In the genomic region with DNA sequence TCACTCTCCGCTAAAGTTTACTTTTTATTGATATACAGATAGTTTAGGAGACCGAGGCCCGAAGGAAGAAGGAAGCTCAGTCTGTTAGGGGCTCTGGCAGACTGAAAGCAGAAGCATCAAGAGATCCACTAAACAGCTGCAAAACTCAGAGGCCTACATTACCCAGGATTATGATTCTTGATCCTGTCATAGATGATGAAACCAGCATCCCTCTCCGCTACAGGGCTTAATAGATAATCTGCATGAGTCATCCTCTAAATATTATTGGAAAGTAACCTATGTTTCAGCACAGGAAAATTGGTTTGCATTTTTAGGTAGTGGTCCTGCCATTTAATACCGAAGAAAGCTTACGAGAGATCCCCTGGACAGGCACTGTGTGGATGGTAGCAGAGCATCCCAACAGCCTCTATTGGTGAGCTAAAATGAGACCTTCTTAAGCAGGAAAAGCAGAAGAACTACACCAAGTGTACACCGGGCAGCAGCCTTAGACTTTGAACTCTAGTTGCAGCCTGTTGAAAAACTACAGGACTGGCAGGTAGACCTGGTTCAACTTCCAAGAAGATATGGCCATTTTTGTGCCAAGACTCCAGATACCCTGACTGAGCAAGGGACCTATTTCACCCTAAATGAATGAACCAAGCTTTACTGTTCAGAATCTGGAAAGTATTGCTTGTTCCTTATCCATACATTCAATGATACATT, we compare ENCODE assay signal across 32 cellular contexts. TPM values are rescaled to one million over a fixed set of nuclear protein-coding genes. Genes with fewer than 3 reads are reported as not detected.
A peak's percentile ranks its signal among the peaks of the same experiment; 100 is the strongest.
DNase-seq lines count a peak whose midpoint lies in the region; ATAC-seq, FAIRE-seq and TF ChIP-seq lines count a peak whose summit lies in the region.
"Had no signal": no experiment of that assay in that cellular context is flagged by ENCODE, and none has a peak within 500 bp of the region (broad histone marks: within the 10 kb centered on the region; RNA-seq: fewer than 3 reads in every experiment).

No MANE protein-coding gene starts in this region.

- no peaks in the 10 kb centered on the region for H3K4me1 Mint-ChIP-seq in activated T-helper 2 cell treated with anti-CD3 and anti-CD28 coated beads, Interferon-gamma antibody, Interleukin-2, Interleukin-4, amounts not matched to agents 10 μg/mL and 5 μg/mL and 100 μg/mL, durations not matched to agents 14 hours and 24 hours and 36 hours (ENCODE audit: low read depth)
- H3K4me1 Mint-ChIP-seq: activated CD4-positive, alpha-beta T cell treated with anti-CD3 and anti-CD28 coated beads for 36 hours; activated naive CD8-positive, alpha-beta T cell treated with anti-CD3 and anti-CD28 coated beads, Interleukin-2, amount 50 U/mL, for 24 hours; CD4-positive, alpha-beta memory T cell; naive thymus-derived CD4-positive, alpha-beta T cell; stimulated activated naive CD8-positive, alpha-beta T cell treated with anti-CD3 and anti-CD28 coated beads, Interleukin-15, amount 100 ng/mL, for 72 hours; T-helper 17 cell had no signal

- no peak overlapping the region for H3K27ac Mint-ChIP-seq in activated T-helper 2 cell treated with anti-CD3 and anti-CD28 coated beads, Interferon-gamma antibody, Interleukin-2, Interleukin-4, amounts not matched to agents 10 μg/mL and 5 μg/mL and 100 μg/mL, durations not matched to agents 14 hours and 24 hours and 36 hours
- H3K27ac Mint-ChIP-seq: activated CD4-positive, alpha-beta T cell treated with anti-CD3 and anti-CD28 coated beads for 36 hours; activated naive CD8-positive, alpha-beta T cell treated with anti-CD3 and anti-CD28 coated beads, Interleukin-2, amount 50 U/mL, for 24 hours; activated T-cell treated with anti-CD3 and anti-CD28 coated beads, Interleukin-2, amount 50 U/mL, for 24 hours; CD4-positive, alpha-beta memory T cell; naive thymus-derived CD4-positive, alpha-beta T cell; stimulated activated naive CD8-positive, alpha-beta T cell treated with anti-CD3 and anti-CD28 coated beads, Interleukin-15, amount 100 ng/mL, for 72 hours; T-helper 17 cell had no signal

- 80% methylated on average over 7 of the region's 7 CpGs for WGBS in body of pancreas, 2 donors
- 67 to 76% (median 75%) methylated on average over 7 of the region's 7 CpGs for WGBS in small intestine, 3 donors
- 94 to 98% methylated on average over 7 of the region's 7 CpGs for WGBS in thyroid gland, 2 donors

- no peak overlapping the region for H3K4me3 Mint-ChIP-seq in activated T-helper 2 cell treated with anti-CD3 and anti-CD28 coated beads, Interferon-gamma antibody, Interleukin-2, Interleukin-4, amounts not matched to agents 10 μg/mL and 5 μg/mL and 100 μg/mL, durations not matched to agents 14 hours and 24 hours and 36 hours (ENCODE audit: low read depth)
- H3K4me3 Mint-ChIP-seq: activated CD4-positive, alpha-beta T cell treated with anti-CD3 and anti-CD28 coated beads for 36 hours; activated naive CD8-positive, alpha-beta T cell treated with anti-CD3 and anti-CD28 coated beads, Interleukin-2, amount 50 U/mL, for 24 hours; activated T-cell treated with anti-CD3 and anti-CD28 coated beads, Interleukin-2, amount 50 U/mL, for 24 hours; brain; CD4-positive, alpha-beta memory T cell; naive thymus-derived CD4-positive, alpha-beta T cell; stimulated activated naive CD8-positive, alpha-beta T cell treated with anti-CD3 and anti-CD28 coated beads, Interleukin-15, amount 100 ng/mL, for 72 hours; T-helper 17 cell had no signal

- H3K27me3 ChIP-seq in body of pancreas (no peaks in the 10 kb centered on the region), small intestine (ENCODE audit: control insufficient read depth in 2 of 2, insufficient read depth in 2 of 2, low read length in 2 of 2) (no peaks in the 10 kb centered on the region), thyroid gland (no peaks in the 10 kb centered on the region)
- H3K27me3 ChIP-seq: heart left ventricle had no signal

- H3K4me1 ChIP-seq in body of pancreas, result no peaks in the 10 kb centered on the region
- H3K4me1 ChIP-seq in small intestine (ENCODE audit: control insufficient read depth in 2 of 2, insufficient read depth in 1 of 2, low read depth in 1 of 2, low read length in 1 of 2), result no peaks in the 10 kb centered on the region
- peaks cover 19% of the 10 kb centered on the region in 2 donors for H3K4me1 ChIP-seq in thyroid gland

- no peak for FAIRE-seq in small intestine (lab: Jason Lieb, UNC)

- no peak for TF ChIP-seq POLR2A in body of pancreas (IDR thresholded peaks at IDR 0.05)
- no peak for TF ChIP-seq POLR2A in thyroid gland (IDR thresholded peaks at IDR 0.05)

- H3K9me3 Mint-ChIP-seq in activated T-helper 2 cell treated with anti-CD3 and anti-CD28 coated beads, Interferon-gamma antibody, Interleukin-2, Interleukin-4, amounts not matched to agents 10 μg/mL and 5 μg/mL and 100 μg/mL, durations not matched to agents 14 hours and 24 hours and 36 hours, result no peaks in the 10 kb centered on the region

- H3K36me3 ChIP-seq in body of pancreas (replicated peaks in 1 of 2; ENCODE audit: insufficient read depth in 1 of 2, low read depth in 2 of 2) (no peaks in the 10 kb centered on the region), small intestine (ENCODE audit: control insufficient read depth in 2 of 2, insufficient read depth in 2 of 2, low read length in 2 of 2) (no peaks in the 10 kb centered on the region), thyroid gland (no peaks in the 10 kb centered on the region)

- intact Hi-C loops in body of pancreas (cut with DNase I), result no loop called here
- intact Hi-C loops in left colon (cut with DNase I, micrococcal nuclease), result loop anchor here in 1 of 2 donors (5.0 kb wide), 1 partner anchor 44 kb away; no protein-coding TSS in a partner anchor
- intact Hi-C loops in activated T-helper 2 cell treated with anti-CD3 and anti-CD28 coated beads, Interferon-gamma antibody, Interleukin-2, Interleukin-4, amounts not matched to agents 10 μg/mL and 5 μg/mL and 100 μg/mL, durations not matched to agents 14 hours and 24 hours and 36 hours (cut with micrococcal nuclease), result no loop called here
- intact Hi-C loops in thyroid gland (cut with DNase I), result loop anchor here (10.0 kb wide), 2 partner anchors 147 to 627 kb away; no protein-coding TSS in a partner anchor

- no peaks in the 10 kb centered on the region for H3K9me3 ChIP-seq in body of pancreas
- no peaks in the 10 kb centered on the region for H3K9me3 ChIP-seq in small intestine (ENCODE audit: control insufficient read depth, low read depth)
- no peaks in the 10 kb centered on the region for H3K9me3 ChIP-seq in thyroid gland

- peak; percentile 35 for ATAC-seq in body of pancreas
- peak; percentile 49 for ATAC-seq in left colon
- no peak for ATAC-seq in GM21526 (IDR thresholded peaks at IDR 0.05; ENCODE audit: low FRiP score, unreplicated experiment)
- ATAC-seq: activated CD4-positive, alpha-beta T cell treated with anti-CD3 and anti-CD28 coated beads for 36 hours; activated naive CD8-positive, alpha-beta T cell treated with anti-CD3 and anti-CD28 coated beads, Interleukin-2, amount 50 U/mL, for 24 hours; heart left ventricle; naive thymus-derived CD4-positive, alpha-beta T cell; SK-N-SH treated with all-trans-retinoic acid at 6 μM for 48 hours; stimulated activated naive CD8-positive, alpha-beta T cell treated with anti-CD3 and anti-CD28 coated beads, Interleukin-15, amount 100 ng/mL, for 72 hours; T-helper 17 cell had no signal

- TF ChIP-seq CTCF in body of pancreas (IDR thresholded peaks at IDR 0.05) (no peak), thyroid gland (IDR thresholded peaks at IDR 0.05) (no peak)

- H3K27ac ChIP-seq in body of pancreas (no peak overlapping the region), small intestine (ENCODE audit: low read depth in 1 of 2, low read length in 1 of 2) (no peak overlapping the region), thyroid gland (no peak overlapping the region)
- H3K27ac ChIP-seq: skin epidermis had no signal

- DNase-seq in NOMO-1 treated with DMSO at 0.1 percent for 48 hours (lab: John Stamatoyannopoulos, UW; ENCODE audit: unreplicated experiment) (peak; percentile 14), NOMO-1 treated with dmso at 0.1 percent for 144 hours (lab: John Stamatoyannopoulos, UW; ENCODE audit: unreplicated experiment) (no peak), body of pancreas (peak in 1 of 4 donors; percentile 36), left colon (no peak), small intestine (peak; percentile 54), thyroid gland (no peak)
- no peak for DNase-seq in activated T-helper 2 cell treated with anti-CD3 and anti-CD28 coated beads, Interferon-gamma antibody, Interleukin-2, Interleukin-4, amounts not matched to agents 10 μg/mL and 5 μg/mL and 100 μg/mL, durations not matched to agents 14 hours and 24 hours and 36 hours (ENCODE audit: low spot score)
- DNase-seq: 8988T; activated CD4-positive, alpha-beta T cell treated with anti-CD3 and anti-CD28 coated beads for 36 hours; activated gamma-delta T cell treated with Interleukin-2 at 50 U/mL for 16 hours; activated naive CD8-positive, alpha-beta T cell treated with anti-CD3 and anti-CD28 coated beads, Interleukin-2, amount 50 U/mL, for 24 hours; activated T-cell treated with anti-CD3 and anti-CD28 coated beads, Interleukin-2, amount 50 U/mL, for 24 hours; CD4-positive, alpha-beta memory T cell; DMS 273 treated with DMSO at 0.1 percent for 48 hours; heart left ventricle; mesendoderm; naive thymus-derived CD4-positive, alpha-beta T cell; NCI-H1105 treated with DMSO at 0.1 percent for 48 hours; NCI-H1930; NCI-H526; stimulated activated CD8-positive, alpha-beta memory T cell treated with anti-CD3 and anti-CD28 coated beads, Interleukin-4, amount 100 ng/mL, for 48 hours; stimulated activated naive CD8-positive, alpha-beta T cell treated with anti-CD3 and anti-CD28 coated beads, Interleukin-15, amount 100 ng/mL, for 72 hours; T-helper 17 cell had no signal

- H3K4me3 ChIP-seq in body of pancreas, result no peak overlapping the region
- no peak overlapping the region for H3K4me3 ChIP-seq in small intestine (ENCODE audit: low read depth in 1 of 2, low read length in 2 of 2)
- no peak overlapping the region for H3K4me3 ChIP-seq in thyroid gland (replicated peaks in 1 of 3)
- H3K4me3 ChIP-seq: skin epidermis had no signal

- peaks cover 2% of the 10 kb centered on the region for H3K27me3 Mint-ChIP-seq in activated T-helper 2 cell treated with anti-CD3 and anti-CD28 coated beads, Interferon-gamma antibody, Interleukin-2, Interleukin-4, amounts not matched to agents 10 μg/mL and 5 μg/mL and 100 μg/mL, durations not matched to agents 14 hours and 24 hours and 36 hours (ENCODE audit: low read depth)
- H3K27me3 Mint-ChIP-seq: brain had no signal

- no peaks in the 10 kb centered on the region for H3K36me3 Mint-ChIP-seq in activated T-helper 2 cell treated with anti-CD3 and anti-CD28 coated beads, Interferon-gamma antibody, Interleukin-2, Interleukin-4, amounts not matched to agents 10 μg/mL and 5 μg/mL and 100 μg/mL, durations not matched to agents 14 hours and 24 hours and 36 hours (ENCODE audit: low read depth)
- H3K36me3 Mint-ChIP-seq: brain; naive thymus-derived CD4-positive, alpha-beta T cell had no signal

RNA-seq across cellular contexts. Expression of a gene that starts 6.8 kb away (rescaled TPM):
- total RNA-seq in body of pancreas (under 1 TPM in 1 of 2 donors, not detected in 1; 0.26 TPM), left colon (1 to 10 TPM in 1 of 2 donors, under 1 TPM in 1; 0.46 to 6.6 TPM), thyroid gland (1 to 10 TPM; 1.1 to 3.9 (median 1.5) TPM)
- polyA plus RNA-seq in small intestine, result 1 to 10 TPM in 2 of 3 donors, under 1 TPM in 1; 0.22 to 5.9 (median 1.8) TPM
- not detected in 2 replicates for total RNA-seq in activated T-helper 2 cell treated with anti-CD3 and anti-CD28 coated beads, Interferon-gamma antibody, Interleukin-2, Interleukin-4, amounts not matched to agents 10 μg/mL and 5 μg/mL and 100 μg/mL, durations not matched to agents 14 hours and 24 hours and 36 hours
- total RNA-seq: activated CD4-positive, alpha-beta T cell treated with anti-CD3 and anti-CD28 coated beads for 36 hours; activated CD8-positive, alpha-beta memory T cell treated with anti-CD3 and anti-CD28 coated beads for 36 hours; CD4-positive, alpha-beta memory T cell; H4; M059J; naive thymus-derived CD4-positive, alpha-beta T cell; pulmonary artery endothelial cell; RPMI7951; T-helper 17 cell had no signal
- polyA plus RNA-seq: CD4-positive, alpha-beta memory T cell; naive thymus-derived CD4-positive, alpha-beta T cell had no signal

Comparison
In these comparisons a context has a peak if more than half of its experiments do, and no peak if none do; other contexts are left out.
1. DNase-seq: peak in NOMO-1 treated with DMSO at 0.1 percent for 48 hours (single experiment) and small intestine (single experiment); none in NOMO-1 treated with dmso at 0.1 percent for 144 hours (single experiment), left colon (0 of 2), activated T-helper 2 cell treated with anti-CD3 and anti-CD28 coated beads, Interferon-gamma antibody, Interleukin-2, Interleukin-4, amounts not matched to agents 10 μg/mL and 5 μg/mL and 100 μg/mL, durations not matched to agents 14 hours and 24 hours and 36 hours (single experiment) and thyroid gland (0 of 2).